Comparison of ENCODE assay signal across 24 cellular contexts in the genomic region with DNA sequence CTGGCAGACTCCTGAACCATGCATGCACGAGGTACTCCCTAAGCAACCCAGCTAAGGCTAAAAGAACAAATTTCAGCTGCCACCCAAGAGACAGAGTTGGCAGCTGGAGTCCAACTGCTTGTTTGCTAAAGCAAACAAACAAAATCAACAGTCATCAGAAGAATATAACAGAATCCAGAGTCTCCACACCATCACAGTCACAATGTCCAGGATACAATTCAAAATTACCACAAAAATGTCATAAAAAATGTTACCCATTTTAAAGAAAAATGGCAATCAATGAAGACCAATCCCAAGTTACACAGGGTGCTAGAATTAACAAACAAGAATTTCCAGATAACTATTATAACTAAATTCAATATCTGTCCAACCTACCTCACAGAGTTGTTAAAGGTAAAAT. TPM values are rescaled to one million over a fixed set of nuclear protein-coding genes. Genes with fewer than 3 reads are reported as not detected.
DNase-seq lines count a peak whose midpoint lies in the region; ATAC-seq and TF ChIP-seq lines count a peak whose summit lies in the region.
"Had no signal": no experiment of that assay in that cellular context is flagged by ENCODE, and none has a peak within 500 bp of the region (broad histone marks: within the 10 kb centered on the region; RNA-seq: fewer than 3 reads in every experiment).

No MANE protein-coding gene starts in this region.

- peaks cover 99% of the 10 kb centered on the region for H3K79me2 ChIP-seq in OCI-LY7 (ENCODE audit: insufficient read depth, low read depth, low read length)

- no peak overlapping the region for H2AFZ ChIP-seq in OCI-LY7 (ENCODE audit: low read length)
- H2AFZ ChIP-seq: GM23248 had no signal

- no peak overlapping the region for H3K4me3 Mint-ChIP-seq in natural killer cell
- H3K4me3 Mint-ChIP-seq in natural killer cell treated with Interleukin-12 subunit alpha and Interleukin-12 subunit beta and Interleukin-15 and Interleukin-18, amount 100 ng/mL, for 72 hours: no peak overlapping the region
- peak overlapping the region; percentile 26 for H3K4me3 Mint-ChIP-seq in endothelial cell (ENCODE audit: unreplicated experiment)
- H3K4me3 Mint-ChIP-seq in Calu3 (ENCODE audit: low read depth, unreplicated experiment): no peak overlapping the region
- H3K4me3 Mint-ChIP-seq: CD14-positive monocyte, H9 had no signal

- H3K27me3 ChIP-seq in subcutaneous abdominal adipose tissue (ENCODE audit: control insufficient read depth in 5 of 5, insufficient read depth in 4 of 5, low read length in 5 of 5): no peaks in the 10 kb centered on the region
- H3K27me3 ChIP-seq: SJCRH30 had no signal

- H4K20me1 ChIP-seq in OCI-LY7 (ENCODE audit: insufficient read depth, low read length): no peaks in the 10 kb centered on the region

- CTCF ChIA-PET in OCI-LY7 (lab: Charles Lee; ENCODE audit: unreplicated experiment) (no interaction called here), Calu3 (lab: Charles Lee) (no interaction called here)

- H3K36me3 ChIP-seq in OCI-LY7 (ENCODE audit: insufficient read depth, low read length) (peaks cover 100% of the 10 kb centered on the region), subcutaneous abdominal adipose tissue (ENCODE audit: control insufficient read depth in 5 of 5, insufficient read depth in 5 of 5, low read length in 5 of 5) (peaks cover 0 to 27% (median 13%) of the 10 kb centered on the region in 5 donors)
- H3K36me3 ChIP-seq: SJCRH30 had no signal

- H3K4me3 ChIP-seq in OCI-LY7 (ENCODE audit: low read depth, low read length, poor library complexity, severe bottlenecking) (no peak overlapping the region), subcutaneous abdominal adipose tissue (ENCODE audit: low read depth in 1 of 5, low read length in 5 of 5) (no peak overlapping the region)
- H3K4me3 ChIP-seq: A549, GM23248, SJCRH30 had no signal

- H3K27ac Mint-ChIP-seq in natural killer cell (peak overlapping the region; percentile 28 to 68), endothelial cell (ENCODE audit: unreplicated experiment) (no peak overlapping the region), Calu3 (ENCODE audit: unreplicated experiment) (no peak overlapping the region)
- peak overlapping the region in 1 of 2 donors; percentile 10 for H3K27ac Mint-ChIP-seq in natural killer cell treated with Interleukin-12 subunit alpha and Interleukin-12 subunit beta and Interleukin-15 and Interleukin-18, amount 100 ng/mL, for 72 hours
- H3K27ac Mint-ChIP-seq: B cell, H9 had no signal

- H3K36me3 Mint-ChIP-seq in natural killer cell (peaks cover 17% of the 10 kb centered on the region), endothelial cell (ENCODE audit: low read depth, unreplicated experiment) (peaks cover 37% of the 10 kb centered on the region), Calu3 (ENCODE audit: insufficient read depth, unreplicated experiment) (no peaks in the 10 kb centered on the region)
- peaks cover 32% of the 10 kb centered on the region for H3K36me3 Mint-ChIP-seq in natural killer cell treated with Interleukin-12 subunit alpha and Interleukin-12 subunit beta and Interleukin-15 and Interleukin-18, amount 100 ng/mL, for 72 hours

- H3K27ac ChIP-seq in OCI-LY7 (ENCODE audit: low read depth, low read length, poor library complexity, severe bottlenecking): no peak overlapping the region
- peak overlapping the region; percentile 9 for H3K27ac ChIP-seq in subcutaneous abdominal adipose tissue (ENCODE audit: low read depth, low read length)
- H3K27ac ChIP-seq: A549, GM23248, SJCRH30 had no signal

- DNase-seq in natural killer cell (no peak), OCI-LY7 (ENCODE audit: low spot score) (no peak), endothelial cell (ENCODE audit: low spot score) (no peak), NCI-H510A (lab: John Stamatoyannopoulos, UW) (no peak), Calu3 (no peak), dermis blood vessel endothelial cell (no peak)
- no peak for DNase-seq in natural killer cell treated with Interleukin-12 subunit alpha and Interleukin-12 subunit beta and Interleukin-15 and Interleukin-18, amount 100 ng/mL, for 72 hours (ENCODE audit: low spot score)
- DNase-seq: DMS 273 treated with DMSO at 0.1 percent for 48 hours, DMS79 treated with DMSO at 0.1 percent for 48 hours, GM23248, H9, KG1, NCI-H1105, NCI-H1694, NCI-H2171, NCI-H345, NCI-H524 treated with DMSO at 0.1 percent for 48 hours, NCI-H82, OCI-M1, SJCRH30 had no signal

- POLR2A ChIA-PET in OCI-LY7 (lab: Charles Lee): interaction anchor here (0.9 to 5.3 kb wide), 2 partner anchors 12 to 27 kb away, joined by 4 to 19 read pairs; no protein-coding TSS in a partner anchor

- no peak overlapping the region for H3K9ac ChIP-seq in subcutaneous abdominal adipose tissue (ENCODE audit: low read length in 5 of 5)
- H3K9ac ChIP-seq: GM23248 had no signal

- H3K9me2 ChIP-seq in OCI-LY7 (ENCODE audit: insufficient read depth, low read length): no peaks in the 10 kb centered on the region

- H3K4me1 Mint-ChIP-seq in natural killer cell (peaks cover 71 to 72% of the 10 kb centered on the region in 2 donors), endothelial cell (ENCODE audit: unreplicated experiment) (peaks cover 25% of the 10 kb centered on the region), Calu3 (ENCODE audit: low read depth, unreplicated experiment) (peaks cover 10% of the 10 kb centered on the region)
- peaks cover 60 to 68% of the 10 kb centered on the region in 2 donors for H3K4me1 Mint-ChIP-seq in natural killer cell treated with Interleukin-12 subunit alpha and Interleukin-12 subunit beta and Interleukin-15 and Interleukin-18, amount 100 ng/mL, for 72 hours (ENCODE audit: low read depth in 2 of 2)

- no TSS peak for BruUV-seq in OCI-LY7 (replicated peaks; lab: Mats Ljungman, UMichigan)
- no TSS peak for BruUV-seq in Calu3 (replicated peaks; lab: Mats Ljungman, UMichigan)

- peak overlapping the region; percentile 3; the same call in 1 of the 2 replicates for H3K4me2 ChIP-seq in OCI-LY7 (ENCODE audit: low read length)
- H3K4me2 ChIP-seq: A549 had no signal

- no peak for ATAC-seq in natural killer cell
- no peak for ATAC-seq in natural killer cell treated with Interleukin-12 subunit alpha and Interleukin-12 subunit beta and Interleukin-15 and Interleukin-18, amount 100 ng/mL, for 72 hours
- ATAC-seq: A549 had no signal

- H3K9me3 ChIP-seq in OCI-LY7 (ENCODE audit: low read length): peaks cover 9% of the 10 kb centered on the region; the same call in 1 of the 2 replicates
- peaks cover 0 to 8% (median 4%) of the 10 kb centered on the region in 5 donors for H3K9me3 ChIP-seq in subcutaneous abdominal adipose tissue (ENCODE audit: control insufficient read depth in 5 of 5, low read length in 5 of 5)
- H3K9me3 ChIP-seq: SJCRH30 had no signal

- TF ChIP-seq CTCF in natural killer cell (IDR thresholded peaks at IDR 0.05) (no peak), OCI-LY7 (conservative IDR thresholded peaks at IDR 0.05; ENCODE audit: low read length) (no peak), endothelial cell (IDR thresholded peaks at IDR 0.05; ENCODE audit: unreplicated experiment) (no peak), Calu3 (IDR thresholded peaks at IDR 0.05; ENCODE audit: unreplicated experiment) (no peak)

- intact Hi-C loops in natural killer cell (cut with micrococcal nuclease) (no loop called here), OCI-LY7 (cut with micrococcal nuclease; ENCODE audit: unreplicated experiment) (no loop called here), Calu3 (cut with micrococcal nuclease; ENCODE audit: unreplicated experiment) (no loop called here)

- no peaks in the 10 kb centered on the region for H3K27me3 Mint-ChIP-seq in natural killer cell (ENCODE audit: low read depth in 2 of 2)
- no peaks in the 10 kb centered on the region for H3K27me3 Mint-ChIP-seq in natural killer cell treated with Interleukin-12 subunit alpha and Interleukin-12 subunit beta and Interleukin-15 and Interleukin-18, amount 100 ng/mL, for 72 hours
- no peaks in the 10 kb centered on the region for H3K27me3 Mint-ChIP-seq in endothelial cell (ENCODE audit: unreplicated experiment)
- H3K27me3 Mint-ChIP-seq in Calu3 (ENCODE audit: unreplicated experiment): no peaks in the 10 kb centered on the region
- H3K27me3 Mint-ChIP-seq: B cell had no signal

- H3K4me1 ChIP-seq in OCI-LY7 (ENCODE audit: insufficient read depth, low read length, poor library complexity, severe bottlenecking): peaks cover 35% of the 10 kb centered on the region
- peaks cover 3 to 40% (median 30%) of the 10 kb centered on the region in 5 donors for H3K4me1 ChIP-seq in subcutaneous abdominal adipose tissue (ENCODE audit: control insufficient read depth in 5 of 5, insufficient read depth in 5 of 5, low read length in 5 of 5)

- peaks cover 0 to 4% of the 10 kb centered on the region in 2 donors for H3K9me3 Mint-ChIP-seq in natural killer cell
- no peaks in the 10 kb centered on the region for H3K9me3 Mint-ChIP-seq in natural killer cell treated with Interleukin-12 subunit alpha and Interleukin-12 subunit beta and Interleukin-15 and Interleukin-18, amount 100 ng/mL, for 72 hours
- peaks cover 4% of the 10 kb centered on the region for H3K9me3 Mint-ChIP-seq in endothelial cell (ENCODE audit: unreplicated experiment)
- H3K9me3 Mint-ChIP-seq in Calu3 (ENCODE audit: low read depth, unreplicated experiment): no peaks in the 10 kb centered on the region

RNA-seq across cellular contexts. Expression of gene RFTN1, which starts 42.9 kb away (rescaled TPM):
- total RNA-seq in natural killer cell (100 to 1,000 TPM; 112 to 135 (median 115) TPM), OCI-LY7 (2022) (138 and 152 TPM in 2 replicates), endothelial cell (ENCODE audit: unreplicated experiment) (41.8 TPM), Calu3 (2022) (1.6 and 1.8 TPM in 2 replicates), dermis blood vessel endothelial cell (47.3 and 47.8 TPM in 2 replicates)
- total RNA-seq in natural killer cell treated with Interleukin-12 subunit alpha and Interleukin-12 subunit beta and Interleukin-15 and Interleukin-18, amount 100 ng/mL, for 72 hours: 100 to 1,000 TPM; 194 to 201 TPM
- 76.6 and 81.8 TPM in 2 replicates for total RNA-seq in OCI-LY7 (2014; rRNA removed; shearing (Covaris generic))

Comparison
In these comparisons a context has a peak if more than half of its experiments do, and no peak if none do; other contexts are left out.
1. H3K27ac Mint-ChIP-seq: peak in natural killer cell (2 of 2); none in endothelial cell (single experiment) and Calu3 (single experiment).
2. RNA of gene RFTN1, which starts 42.9 kb away (total RNA-seq): 194 to 201 TPM in natural killer cell treated with Interleukin-12 subunit alpha and Interleukin-12 subunit beta and Interleukin-15 and Interleukin-18, amount 100 ng/mL, for 72 hours, 76.6 to 152 TPM in OCI-LY7, 112 to 135 TPM in natural killer cell, 47.3 to 47.8 TPM in dermis blood vessel endothelial cell and 41.8 TPM in endothelial cell (single experiment); 1.6 to 1.8 TPM in Calu3; every median in the first group is over 10 times any median in the second.